In genomic region chr2:157480182-157480961, GRCh38 we compare ENCODE assay signal across 8 cellular contexts. TPM values are rescaled to one million over a fixed set of nuclear protein-coding genes. Genes with fewer than 3 reads are reported as not detected.
DNase-seq lines count a peak whose midpoint lies in the region; ATAC-seq, FAIRE-seq and TF ChIP-seq lines count a peak whose summit lies in the region.

No MANE protein-coding gene starts in this region.

- H3K9ac ChIP-seq in K562 (ENCODE audit: insufficient read depth in 1 of 2, low read depth in 2 of 2, low read length in 2 of 2), result no peak overlapping the region

- H3K27ac ChIP-seq in K562 (ENCODE audit: extremely low read depth, low read depth, low read length) (no peak overlapping the region), gastrocnemius medialis (peak overlapping the region; percentile 62 to 74 (median 62))

- H4K20me1 ChIP-seq in K562 (replicated peaks; ENCODE audit: control insufficient read depth, insufficient read depth, low read length), result no peaks in the 10 kb centered on the region

- H3K36me3 ChIP-seq in K562 (ENCODE audit: control insufficient read depth, insufficient read depth, low read length) (no peaks in the 10 kb centered on the region), gastrocnemius medialis (no peaks in the 10 kb centered on the region)

- TF ChIP-seq RAD21 in K562 (CRISPR knock-in tag; conservative IDR thresholded peaks at IDR 0.05 in 1 of 2, IDR thresholded peaks at IDR 0.05 in 1 of 2), result no peak

- intact Hi-C loops in K562 (cut with micrococcal nuclease), result no loop called here
- intact Hi-C loops in gastrocnemius medialis (cut with DNase I; ENCODE audit: low total_unique reads), result no loop called here

- CTCF ChIA-PET in K562 (lab: Yijun Ruan, JAX; ENCODE audit: low intra/inter-chr PET ratio), result no interaction called here

- WGBS in K562 (ENCODE audit: insufficient coverage, low coverage, missing lambda C conversion rate), result 17% methylated on average over 3 of the region's 3 CpGs

- H3K4me2 ChIP-seq in K562 (ENCODE audit: insufficient read depth, low read length), result no peak overlapping the region

- no peaks in the 10 kb centered on the region for H3K79me2 ChIP-seq in K562 (ENCODE audit: control insufficient read depth, insufficient read depth, low read length)

- peak; percentile 76 for DNase-seq in AG09309 (ENCODE audit: low read depth)
- no peak for DNase-seq in K562 (ENCODE audit: extremely low read depth in 1 of 4, low spot score in 3 of 4)
- DNase-seq in gastrocnemius medialis, result peak; percentile 80 to 91
- no peak for DNase-seq in NCI-H748 (lab: John Stamatoyannopoulos, UW; ENCODE audit: unreplicated experiment)
- no peak for DNase-seq in pons (ENCODE audit: low spot score)
- no peak for DNase-seq in NCI-H345 treated with DMSO at 0.1 percent for 48 hours (lab: John Stamatoyannopoulos, UW; ENCODE audit: unreplicated experiment)

- TF ChIP-seq POLR2A in K562 (conservative IDR thresholded peaks at IDR 0.05), result no peak
- no peak for TF ChIP-seq POLR2A in gastrocnemius medialis (IDR thresholded peaks at IDR 0.05)

- no peak for FAIRE-seq in K562 (lab: Jason Lieb, UNC)

- H3K9me3 ChIP-seq in K562 (replicated peaks; ENCODE audit: control insufficient read depth, insufficient read depth, low read depth, low read length) (no peaks in the 10 kb centered on the region), gastrocnemius medialis (no peaks in the 10 kb centered on the region)

- peaks cover 0 to 7% of the 10 kb centered on the region in 2 experiments; a peak in 2 of 5 replicates for H3K27me3 ChIP-seq in K562 (ENCODE audit: control insufficient read depth in 2 of 2, insufficient read depth in 2 of 2, low read length in 2 of 2)
- no peaks in the 10 kb centered on the region for H3K27me3 ChIP-seq in gastrocnemius medialis

- H3K4me3 ChIP-seq in AG09309 (ENCODE audit: control insufficient read depth, low read depth, low read length) (no peak overlapping the region), K562 (no peak overlapping the region), gastrocnemius medialis (no peak overlapping the region)

- BruUV-seq in K562 (replicated peaks; lab: Mats Ljungman, UMichigan), result no TSS peak

- in situ Hi-C loops in K562 (cut with MboI), result loop anchor here (25.0 kb wide), 1 partner anchor 1257 kb away; no protein-coding TSS in a partner anchor
- in situ Hi-C loops in gastrocnemius medialis (cut with MboI; ENCODE audit: low sequenced_read_pairs in 4 of 4), result loop anchor here in 1 of 4 donors (25.0 kb wide), 1 partner anchor 282 kb away; no protein-coding TSS in a partner anchor

- TF ChIP-seq EP300 in K562 (IDR thresholded peaks at IDR 0.05; ENCODE audit: low read length), result no peak

- peaks cover 0 to 22% of the 10 kb centered on the region in 2 experiments; a peak in 3 of 5 replicates for H3K4me1 ChIP-seq in K562 (replicated peaks in 1 of 2; ENCODE audit: control insufficient read depth in 2 of 2, insufficient read depth in 2 of 2, low read length in 2 of 2)
- H3K4me1 ChIP-seq in gastrocnemius medialis, result peaks cover 9 to 16% of the 10 kb centered on the region in 2 donors

- TF ChIP-seq CTCF in AG09309 (IDR thresholded peaks at IDR 0.05; ENCODE audit: control insufficient read depth, insufficient read depth, low read depth, low read length, missing control alignments), result no peak
- TF ChIP-seq CTCF in K562 (IDR thresholded peaks at IDR 0.05 in 2 of 3, conservative IDR thresholded peaks at IDR 0.05 in 1 of 3; ENCODE audit: insufficient read depth in 2 of 3, low read depth in 1 of 3, low read length in 3 of 3), result no peak
- no peak for TF ChIP-seq CTCF in gastrocnemius medialis (IDR thresholded peaks at IDR 0.05 in 4 of 5, conservative IDR thresholded peaks at IDR 0.05 in 1 of 5)

- no peaks in the 10 kb centered on the region for H3K9me1 ChIP-seq in K562 (ENCODE audit: control insufficient read depth, insufficient read depth, low read length)

- ATAC-seq in GM19328 (IDR thresholded peaks at IDR 0.05; ENCODE audit: unreplicated experiment) (peak; percentile 79), HG03378 (IDR thresholded peaks at IDR 0.05; ENCODE audit: unreplicated experiment) (peak; percentile 87), K562 (peak; percentile 31; the same call in 2 of the 3 replicates), gastrocnemius medialis (peak; percentile 98 to 99)

- peak overlapping the region; percentile 74 for H2AFZ ChIP-seq in K562 (ENCODE audit: low read depth, low read length)

- POLR2A ChIA-PET in K562 (lab: Yijun Ruan, JAX), result no interaction called here

TF ChIP-seq in K562, 482 proteins besides CTCF, POLR2A, EP300 and RAD21:
- TF ChIP-seq ZNF639 (CRISPR knock-in tag; conservative IDR thresholded peaks at IDR 0.05 in 1 of 2, IDR thresholded peaks at IDR 0.05 in 1 of 2) (peak in 1 of 2 experiments; percentile 33; a peak in 1 of 4 replicates), NFE2 (IDR thresholded peaks at IDR 0.05; ENCODE audit: low read depth) (peak; percentile 86), MAFF (IDR thresholded peaks at IDR 0.05; ENCODE audit: low read length) (peak; percentile 72; the same call in 1 of the 2 replicates), GABPA (tag; conservative IDR thresholded peaks at IDR 0.05; ENCODE audit: low read depth) (no peak), SREBF1 (IDR thresholded peaks at IDR 0.05; ENCODE audit: borderline replicate concordance, low read depth, low read length) (no peak), JUND (IDR thresholded peaks at IDR 0.05; ENCODE audit: borderline replicate concordance, low read depth, low read length) (no peak), JUND (tag; IDR thresholded peaks at IDR 0.05; ENCODE audit: borderline replicate concordance, low read depth, low read length) (no peak), POLR3G (IDR thresholded peaks at IDR 0.05; ENCODE audit: extremely low read depth, insufficient read length, insufficient replicate concordance) (no peak), BACH1 (tag; IDR thresholded peaks at IDR 0.05) (peak; percentile 80), PRPF4 (IDR thresholded peaks at IDR 0.05; ENCODE audit: insufficient read depth, low read depth, low read length, poor library complexity, severe bottlenecking) (no peak), NFE2L1 (tag; IDR thresholded peaks at IDR 0.05; ENCODE audit: borderline replicate concordance, low read depth) (peak; percentile 86), ZNF766 (CRISPR knock-in tag; conservative IDR thresholded peaks at IDR 0.05) (0 out of 2 replicates have a peak, but pooled peaks have one; percentile 1), ZNF395 (CRISPR knock-in tag; IDR thresholded peaks at IDR 0.05) (no peak), MAFG (tag; conservative IDR thresholded peaks at IDR 0.05) (peak; percentile 95), TCF15 (CRISPR knock-in tag; IDR thresholded peaks at IDR 0.05) (no peak), ZNF316 (IDR thresholded peaks at IDR 0.05) (peak; percentile 87), NFATC3 (IDR thresholded peaks at IDR 0.05) (no peak), MAFK (IDR thresholded peaks at IDR 0.05; ENCODE audit: low read length) (peak; percentile 54; the same call in 1 of the 2 replicates), C11orf30 (IDR thresholded peaks at IDR 0.05; ENCODE audit: low read depth) (peak; percentile 88)

RNA-seq across cellular contexts. Expression of gene CYTIP, which starts 36.5 kb away (rescaled TPM):
- total RNA-seq in K562 (2011; cell fraction: chromatin; rRNA removed; ENCODE audit: low replicate concordance), result 0.18 TPM in 1 of 2 replicates, not detected in the other
- not detected in 2 replicates for total RNA-seq in K562 (2011; cell fraction: nucleolus; rRNA removed)
- not detected in 2 replicates for total RNA-seq in K562 (2011; cell fraction: nucleoplasm; rRNA removed)
- total RNA-seq in K562 (2014; rRNA removed) (0.12 TPM in 1 of 2 replicates, not detected in the other), K562 (2014; rRNA removed; fragmentation: Illumina TruSeq; extraction: Trizol) (0.16 and 0.29 TPM in 2 replicates), K562 (2015; rRNA removed; fragmentation: Illumina TruSeq; extraction: Trizol) (0.23 and 0.33 TPM in 2 replicates), K562 (2021) (0.33 and 0.42 TPM in 2 replicates), gastrocnemius medialis (1 to 10 TPM in 3 of 4 donors, under 1 TPM in 1; 0.19 to 1.9 (median 1.6) TPM)
- polyA plus RNA-seq in K562 (2011; rRNA removed) (0.08 and 0.13 TPM in 2 replicates), K562 (2014; fragmentation: Illumina TruSeq; extraction: Trizol) (0.12 and 0.24 TPM in 2 replicates), K562 (2014; fragmentation: Nextera tagmentation; extraction: Ambion mirVana) (under 1 TPM; 0.10 to 0.35 TPM), K562 (2014; rRNA removed) (0.03 and 0.22 TPM in 2 replicates)
- polyA plus RNA-seq in K562 (2011; cell fraction: cytosol; rRNA removed), result 0.03 and 0.10 TPM in 2 replicates
- 0.31 and 0.34 TPM in 2 replicates for polyA plus RNA-seq in K562 (2011; cell fraction: nucleus; rRNA removed)
- 0.36 and 0.57 TPM in 2 replicates for polyA plus RNA-seq in K562 (2012)
- 0.27 and 0.42 TPM in 2 replicates for polyA minus RNA-seq in K562 (2011; rRNA and poly(A)+ RNA removed)
- polyA minus RNA-seq in K562 (2011; cell fraction: cytosol; rRNA and poly(A)+ RNA removed), result not detected in 2 replicates
- not detected in 2 replicates for polyA minus RNA-seq in K562 (2011; cell fraction: nucleus; rRNA and poly(A)+ RNA removed)

Comparison
In these comparisons a context has a peak if more than half of its experiments do, and no peak if none do; other contexts are left out.
1. DNase-seq: peak in AG09309 (single experiment) and gastrocnemius medialis (2 of 2); none in K562 (0 of 4), NCI-H748 (single experiment), pons (single experiment) and NCI-H345 treated with DMSO at 0.1 percent for 48 hours (single experiment).
2. ATAC-seq: peak in every context shown above with its lines; median percentile 98 in gastrocnemius medialis; 87 in HG03378; 79 in GM19328; 31 in K562.